ENCODE assay signal across 37 cellular contexts in the genomic region with DNA sequence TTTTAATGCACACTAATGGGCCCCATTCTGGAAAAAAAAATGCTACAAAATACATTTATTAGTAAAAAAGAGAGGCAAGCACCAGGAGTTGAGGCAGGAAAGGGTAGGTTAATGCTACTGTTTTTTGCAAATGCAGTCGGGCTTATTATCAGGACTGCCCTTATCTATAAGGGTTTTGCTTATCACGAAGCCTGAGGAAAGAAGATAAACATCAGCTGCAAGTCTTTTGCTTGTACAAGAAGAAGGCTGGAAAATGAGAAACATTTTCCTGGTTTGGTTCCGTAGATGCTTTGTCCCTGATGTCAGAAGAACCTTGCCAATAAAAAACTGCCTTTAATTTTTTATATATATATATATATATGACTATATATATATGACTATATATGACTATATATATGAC.
"Had no signal": no experiment of that assay in that cellular context is flagged by ENCODE, and none has a peak within 500 bp of the region (broad histone marks: within the 10 kb centered on the region; RNA-seq: fewer than 3 reads in every experiment).

No MANE protein-coding gene starts in this region.

- H3K4me1 Mint-ChIP-seq: activated B cell treated with CpG ODN at 0.5 μM for 24 hours; activated CD4-positive, alpha-beta T cell treated with anti-CD3 and anti-CD28 coated beads, Interleukin-2, amount 10 ng/mL, durations not matched to agents 24 days and 14 days; activated naive CD4-positive, alpha-beta T cell treated with anti-CD3 and anti-CD28 coated beads, Interleukin-2, amount 50 U/mL, for 24 hours; activated naive CD8-positive, alpha-beta T cell treated with anti-CD3 and anti-CD28 coated beads, Interleukin-2, amount 10 ng/mL, durations not matched to agents 7 days and 5 days; activated naive CD8-positive, alpha-beta T cell treated with anti-CD3 and anti-CD28 coated beads, Interleukin-2, amount 50 U/mL, for 24 hours; activated T-helper 17 cell treated with anti-CD3 and anti-CD28 coated beads, Interleukin-2, amount 50 U/mL, for 72 hours; brain; central memory CD8-positive, alpha-beta T cell; T-cell had no signal

- DNase-seq: activated B cell treated with CpG ODN at 0.5 μM for 24 hours; activated CD4-positive, alpha-beta memory T cell treated with anti-CD3 and anti-CD28 coated beads for 36 hours; activated CD4-positive, alpha-beta T cell treated with anti-CD3 and anti-CD28 coated beads for 4 hours; activated CD4-positive, alpha-beta T cell treated with anti-CD3 and anti-CD28 coated beads, Interleukin-2, amount 10 ng/mL, durations not matched to agents 24 days and 14 days; activated CD4-positive, alpha-beta T cell treated with anti-CD3 and anti-CD28 coated beads, Interleukin-2, amount 50 U/mL, for 1 hour; activated CD4-positive, alpha-beta T cell treated with anti-CD3 and anti-CD28 coated beads, Interleukin-2, amount 50 U/mL, for 4 hours; activated CD4-positive, CD25-positive, alpha-beta regulatory T cell treated with anti-CD3 and anti-CD28 coated beads, Interleukin-2, amount 50 U/mL, for 72 hours; activated CD8-positive, alpha-beta memory T cell treated with anti-CD3 and anti-CD28 coated beads, Interleukin-2, amount 50 U/mL, for 4 hours; activated CD8-positive, alpha-beta T cell treated with anti-CD3 and anti-CD28 coated beads for 36 hours; activated effector memory CD4-positive, alpha-beta T cell treated with anti-CD3 and anti-CD28 coated beads, Interleukin-2, amount 50 U/mL, for 16 hours; activated gamma-delta T cell treated with Interleukin-2 at 50 U/mL for 16 hours; activated naive CD4-positive, alpha-beta T cell; activated naive CD4-positive, alpha-beta T cell treated with anti-CD3 and anti-CD28 coated beads for 36 hours; activated naive CD8-positive, alpha-beta T cell treated with anti-CD3 and anti-CD28 coated beads, Interleukin-2, amount 10 ng/mL, durations not matched to agents 7 days and 5 days; activated naive CD8-positive, alpha-beta T cell treated with anti-CD3 and anti-CD28 coated beads, Interleukin-2, amount 50 U/mL, for 24 hours; activated T-cell treated with anti-CD3 and anti-CD28 coated beads for 4 hours; activated T-cell treated with anti-CD3 and anti-CD28 coated beads, Interleukin-2, amount 50 U/mL, for 1 hour; activated T-cell treated with anti-CD3 and anti-CD28 coated beads, Interleukin-2, amount 50 U/mL, for 4 hours; activated T-cell treated with anti-CD3 and anti-CD28 coated beads, Interleukin-2, amount 50 U/mL, for 72 hours; amygdala; anterior cingulate cortex; caudate nucleus; cerebellar nuclear complex; T-cell; T-helper 2 cell; T-helper 9 cell had no signal

- H3K36me3 Mint-ChIP-seq: activated CD4-positive, alpha-beta memory T cell treated with anti-CD3 and anti-CD28 coated beads for 36 hours; activated naive CD4-positive, alpha-beta T cell treated with anti-CD3 and anti-CD28 coated beads, Interleukin-2, amount 50 U/mL, for 24 hours; activated naive CD8-positive, alpha-beta T cell; activated naive CD8-positive, alpha-beta T cell treated with anti-CD3 and anti-CD28 coated beads, Interleukin-2, amount 10 ng/mL, durations not matched to agents 7 days and 5 days; brain; T-cell had no signal

- H3K27me3 Mint-ChIP-seq: activated B cell treated with CpG ODN at 0.5 μM for 24 hours; activated CD4-positive, alpha-beta memory T cell treated with anti-CD3 and anti-CD28 coated beads for 36 hours; activated CD4-positive, alpha-beta T cell treated with anti-CD3 and anti-CD28 coated beads, Interleukin-2, amount 10 ng/mL, durations not matched to agents 24 days and 14 days; activated CD8-positive, alpha-beta T cell treated with anti-CD3 and anti-CD28 coated beads for 36 hours; activated naive CD8-positive, alpha-beta T cell; activated naive CD8-positive, alpha-beta T cell treated with anti-CD3 and anti-CD28 coated beads, Interleukin-2, amount 10 ng/mL, durations not matched to agents 7 days and 5 days; activated naive CD8-positive, alpha-beta T cell treated with anti-CD3 and anti-CD28 coated beads, Interleukin-2, amount 50 U/mL, for 24 hours; activated T-helper 17 cell treated with anti-CD3 and anti-CD28 coated beads, Interleukin-2, amount 50 U/mL, for 72 hours; brain; central memory CD8-positive, alpha-beta T cell; T-cell had no signal

- H3K36me3 ChIP-seq: ascending aorta, cardiac muscle cell had no signal

- H3K27ac Mint-ChIP-seq: activated B cell treated with CpG ODN at 0.5 μM for 24 hours; activated CD4-positive, alpha-beta memory T cell treated with anti-CD3 and anti-CD28 coated beads for 36 hours; activated CD4-positive, alpha-beta T cell treated with anti-CD3 and anti-CD28 coated beads, Interleukin-2, amount 10 ng/mL, durations not matched to agents 24 days and 14 days; activated CD8-positive, alpha-beta T cell treated with anti-CD3 and anti-CD28 coated beads for 36 hours; activated naive CD4-positive, alpha-beta T cell treated with anti-CD3 and anti-CD28 coated beads for 36 hours; activated naive CD4-positive, alpha-beta T cell treated with anti-CD3 and anti-CD28 coated beads, Interleukin-2, amount 50 U/mL, for 24 hours; activated naive CD8-positive, alpha-beta T cell; activated naive CD8-positive, alpha-beta T cell treated with anti-CD3 and anti-CD28 coated beads, Interleukin-2, amount 10 ng/mL, durations not matched to agents 7 days and 5 days; activated naive CD8-positive, alpha-beta T cell treated with anti-CD3 and anti-CD28 coated beads, Interleukin-2, amount 50 U/mL, for 24 hours; activated T-cell treated with anti-CD3 and anti-CD28 coated beads, Interleukin-2, amount 50 U/mL, for 72 hours; activated T-helper 1 cell treated with anti-CD3 and anti-CD28 coated beads, Interleukin-12 subunit alpha, Interleukin-12 subunit beta, Interleukin-2, Interleukin-4 antibody, amounts not matched to agents 30 ng/mL and 10 ng/mL and 1 ng/mL, durations not matched to agents 14 hours and 24 hours and 36 hours; activated T-helper 17 cell treated with anti-CD3 and anti-CD28 coated beads, Interleukin-2, amount 50 U/mL, for 72 hours; brain; T-cell; T-helper 1 cell treated with Interleukin-12 subunit alpha and Interleukin-12 subunit beta and Interleukin-4 antibody, amounts not matched to agents 30 μg/mL and 1 μg/mL, for 36 hours; T-helper 2 cell treated with Interferon-gamma antibody and Interleukin-4, amounts not matched to agents 5 μg/mL and 100 μg/mL, for 36 hours had no signal

- H3K9me3 ChIP-seq: ascending aorta had no signal

- H3K4me1 ChIP-seq: ascending aorta had no signal

- H3K27ac ChIP-seq: ascending aorta, cardiac muscle cell, VCaP had no signal

- H3K9me3 Mint-ChIP-seq: activated B cell treated with CpG ODN at 0.5 μM for 24 hours; activated CD4-positive, alpha-beta T cell treated with anti-CD3 and anti-CD28 coated beads, Interleukin-2, amount 10 ng/mL, durations not matched to agents 24 days and 14 days; activated CD8-positive, alpha-beta T cell treated with anti-CD3 and anti-CD28 coated beads for 36 hours; activated naive CD8-positive, alpha-beta T cell treated with anti-CD3 and anti-CD28 coated beads, Interleukin-2, amount 10 ng/mL, durations not matched to agents 7 days and 5 days; activated T-helper 1 cell treated with anti-CD3 and anti-CD28 coated beads, Interleukin-12 subunit alpha, Interleukin-12 subunit beta, Interleukin-2, Interleukin-4 antibody, amounts not matched to agents 30 ng/mL and 10 ng/mL and 1 ng/mL, durations not matched to agents 14 hours and 24 hours and 36 hours; brain; T-helper 1 cell treated with Interleukin-12 subunit alpha and Interleukin-12 subunit beta and Interleukin-4 antibody, amounts not matched to agents 30 μg/mL and 1 μg/mL, for 36 hours; T-helper 2 cell treated with Interferon-gamma antibody and Interleukin-4, amounts not matched to agents 5 μg/mL and 100 μg/mL, for 36 hours had no signal

- H3K4me3 Mint-ChIP-seq: activated B cell treated with CpG ODN at 0.5 μM for 24 hours; activated CD4-positive, alpha-beta memory T cell treated with anti-CD3 and anti-CD28 coated beads for 36 hours; activated CD4-positive, alpha-beta T cell treated with anti-CD3 and anti-CD28 coated beads, Interleukin-2, amount 10 ng/mL, durations not matched to agents 24 days and 14 days; activated CD8-positive, alpha-beta T cell treated with anti-CD3 and anti-CD28 coated beads for 36 hours; activated naive CD4-positive, alpha-beta T cell treated with anti-CD3 and anti-CD28 coated beads for 36 hours; activated naive CD4-positive, alpha-beta T cell treated with anti-CD3 and anti-CD28 coated beads, Interleukin-2, amount 50 U/mL, for 24 hours; activated naive CD8-positive, alpha-beta T cell; activated naive CD8-positive, alpha-beta T cell treated with anti-CD3 and anti-CD28 coated beads, Interleukin-2, amount 10 ng/mL, durations not matched to agents 7 days and 5 days; activated naive CD8-positive, alpha-beta T cell treated with anti-CD3 and anti-CD28 coated beads, Interleukin-2, amount 50 U/mL, for 24 hours; activated T-cell treated with anti-CD3 and anti-CD28 coated beads, Interleukin-2, amount 50 U/mL, for 4 hours; activated T-cell treated with anti-CD3 and anti-CD28 coated beads, Interleukin-2, amount 50 U/mL, for 72 hours; activated T-helper 1 cell treated with anti-CD3 and anti-CD28 coated beads, Interleukin-12 subunit alpha, Interleukin-12 subunit beta, Interleukin-2, Interleukin-4 antibody, amounts not matched to agents 30 ng/mL and 10 ng/mL and 1 ng/mL, durations not matched to agents 14 hours and 24 hours and 36 hours; activated T-helper 17 cell treated with anti-CD3 and anti-CD28 coated beads, Interleukin-2, amount 50 U/mL, for 72 hours; brain; central memory CD8-positive, alpha-beta T cell; T-cell; T-helper 1 cell treated with Interleukin-12 subunit alpha and Interleukin-12 subunit beta and Interleukin-4 antibody, amounts not matched to agents 30 μg/mL and 1 μg/mL, for 36 hours; T-helper 2 cell treated with Interferon-gamma antibody and Interleukin-4, amounts not matched to agents 5 μg/mL and 100 μg/mL, for 36 hours had no signal

- H3K27me3 ChIP-seq: ascending aorta, cardiac muscle cell had no signal

- H3K4me3 ChIP-seq: ascending aorta, cardiac muscle cell had no signal

- ATAC-seq: activated CD8-positive, alpha-beta T cell treated with anti-CD3 and anti-CD28 coated beads for 36 hours; activated naive CD8-positive, alpha-beta T cell treated with anti-CD3 and anti-CD28 coated beads, Interleukin-2, amount 50 U/mL, for 24 hours; activated T-cell treated with anti-CD3 and anti-CD28 coated beads, Interleukin-2, amount 50 U/mL, for 4 hours; activated T-cell treated with anti-CD3 and anti-CD28 coated beads, Interleukin-2, amount 50 U/mL, for 72 hours; activated T-helper 17 cell treated with anti-CD3 and anti-CD28 coated beads, Interleukin-2, amount 50 U/mL, for 72 hours; T-cell had no signal
